ENCODE assay signal across 16 cellular contexts in genomic region chr5:92749943-92750342, GRCh38.
DNase-seq lines count a peak whose midpoint lies in the region; ATAC-seq and TF ChIP-seq lines count a peak whose summit lies in the region.
"Had no signal": no experiment of that assay in that cellular context is flagged by ENCODE, and none has a peak within 500 bp of the region (broad histone marks: within the 10 kb centered on the region; RNA-seq: fewer than 3 reads in every experiment).

No MANE protein-coding gene starts in this region.

- no peaks in the 10 kb centered on the region for H3K36me3 Mint-ChIP-seq in Caco-2 (ENCODE audit: insufficient read depth, unreplicated experiment)
- H3K36me3 Mint-ChIP-seq: brain had no signal

- H3K9ac ChIP-seq in HUES48 (ENCODE audit: low read depth, low read length) = no peak overlapping the region

- BruUV-seq in Caco-2 (replicated peaks; lab: Mats Ljungman, UMichigan) = no TSS peak

- intact Hi-C loops in Caco-2 (cut with micrococcal nuclease; ENCODE audit: unreplicated experiment) = loop anchor here (1.0 kb wide), 1 partner anchor 26 kb away; no protein-coding TSS in a partner anchor

- H3K4me3 ChIP-seq in Caco-2 (ENCODE audit: low read depth, low read length) = no peak overlapping the region
- no peak overlapping the region for H3K4me3 ChIP-seq in HUES48 (ENCODE audit: low read depth, low read length)
- H3K4me3 ChIP-seq in cardiac fibroblast (replicated peaks in 1 of 2; ENCODE audit: low read depth in 2 of 2, low read length in 2 of 2) = no peak overlapping the region
- H3K4me3 ChIP-seq: uterus had no signal

- TF ChIP-seq CTCF in Caco-2 (IDR thresholded peaks at IDR 0.05; ENCODE audit: insufficient read depth in 1 of 2, low read depth in 1 of 2, low read length in 1 of 2, severe bottlenecking in 1 of 2, unreplicated experiment in 1 of 2) = no peak
- no peak for TF ChIP-seq CTCF in cardiac fibroblast (IDR thresholded peaks at IDR 0.05; ENCODE audit: low read depth, low read length)

- peaks cover 12% of the 10 kb centered on the region; the same call in 1 of the 2 replicates for H3K4me1 ChIP-seq in Caco-2
- peaks cover 14% of the 10 kb centered on the region for H3K4me1 ChIP-seq in HUES48 (ENCODE audit: control insufficient read depth, insufficient read depth, low read length)
- H3K4me1 ChIP-seq: uterus had no signal

- DNase-seq in Caco-2 = peak; percentile 45 to 49
- peak; percentile 22 to 45 for DNase-seq in cardiac fibroblast (ENCODE audit: low read depth in 2 of 2)
- DNase-seq in kidney glomerular epithelial cell (lab: John Stamatoyannopoulos, UW) = peak; percentile 49
- no peak for DNase-seq in NCI-H1092 (lab: John Stamatoyannopoulos, UW)
- DNase-seq: activated CD4-positive, alpha-beta T cell treated with anti-CD3 and anti-CD28 coated beads, Interleukin-2, amount 10 ng/mL, durations not matched to agents 24 days and 14 days; AML-193; hypothalamus; midbrain; T-helper 17 cell; uterus had no signal

- no peaks in the 10 kb centered on the region for H3K9me3 Mint-ChIP-seq in Caco-2 (ENCODE audit: unreplicated experiment)
- H3K9me3 Mint-ChIP-seq: activated CD4-positive, alpha-beta T cell treated with anti-CD3 and anti-CD28 coated beads, Interleukin-2, amount 10 ng/mL, durations not matched to agents 24 days and 14 days; activated T-helper 2 cell treated with anti-CD3 and anti-CD28 coated beads, Interferon-gamma antibody, Interleukin-2, Interleukin-4, amounts not matched to agents 10 μg/mL and 5 μg/mL and 100 μg/mL, durations not matched to agents 14 hours and 24 hours and 36 hours; brain had no signal

- POLR2A ChIA-PET in Caco-2 (lab: Charles Lee) = interaction anchor here (0.5 kb wide), 1 partner anchor 178 kb away, joined by 6 read pairs; no protein-coding TSS in a partner anchor

- H3K9me3 ChIP-seq in Caco-2 (no peaks in the 10 kb centered on the region), HUES48 (ENCODE audit: control insufficient read depth, insufficient read depth, low read length) (no peaks in the 10 kb centered on the region)
- H3K9me3 ChIP-seq: uterus had no signal

- CTCF ChIA-PET in Caco-2 (lab: Charles Lee) = no interaction called here

- H3K4me3 Mint-ChIP-seq in Caco-2 (ENCODE audit: unreplicated experiment) = peak overlapping the region; percentile 28
- H3K4me3 Mint-ChIP-seq: activated CD4-positive, alpha-beta T cell treated with anti-CD3 and anti-CD28 coated beads, Interleukin-2, amount 10 ng/mL, durations not matched to agents 24 days and 14 days; brain; T-helper 17 cell had no signal

- ATAC-seq in GM19467 (IDR thresholded peaks at IDR 0.05; ENCODE audit: unreplicated experiment) (no peak), GM21737 (IDR thresholded peaks at IDR 0.05; ENCODE audit: unreplicated experiment) (no peak), GM21367 (IDR thresholded peaks at IDR 0.05; ENCODE audit: unreplicated experiment) (no peak)
- ATAC-seq: T-helper 17 cell had no signal

- H3K27me3 ChIP-seq in Caco-2 (replicated peaks; ENCODE audit: control insufficient read depth, insufficient read depth, low read length) (no peaks in the 10 kb centered on the region), HUES48 (ENCODE audit: control insufficient read depth, insufficient read depth, low read length) (no peaks in the 10 kb centered on the region)

- no peaks in the 10 kb centered on the region for H3K27me3 Mint-ChIP-seq in Caco-2 (ENCODE audit: insufficient read depth, unreplicated experiment)
- H3K27me3 Mint-ChIP-seq: activated CD4-positive, alpha-beta T cell treated with anti-CD3 and anti-CD28 coated beads, Interleukin-2, amount 10 ng/mL, durations not matched to agents 24 days and 14 days; T-helper 17 cell had no signal

- H3K36me3 ChIP-seq in Caco-2 (ENCODE audit: control insufficient read depth, insufficient read depth, low read length) = no peaks in the 10 kb centered on the region
- H3K36me3 ChIP-seq in HUES48 (ENCODE audit: control insufficient read depth, insufficient read depth, low read length) = no peaks in the 10 kb centered on the region
- H3K36me3 ChIP-seq: uterus had no signal

- H3K27ac ChIP-seq in HUES48 (ENCODE audit: low read depth, low read length) = peak overlapping the region; percentile 84
- H3K27ac ChIP-seq: uterus had no signal

- H3K27ac Mint-ChIP-seq in Caco-2 (ENCODE audit: unreplicated experiment) = peak overlapping the region; percentile 72
- H3K27ac Mint-ChIP-seq: activated CD4-positive, alpha-beta T cell treated with anti-CD3 and anti-CD28 coated beads, Interleukin-2, amount 10 ng/mL, durations not matched to agents 24 days and 14 days; activated T-helper 2 cell treated with anti-CD3 and anti-CD28 coated beads, Interferon-gamma antibody, Interleukin-2, Interleukin-4, amounts not matched to agents 10 μg/mL and 5 μg/mL and 100 μg/mL, durations not matched to agents 14 hours and 24 hours and 36 hours; T-helper 17 cell had no signal

- peaks cover 8% of the 10 kb centered on the region for H3K4me1 Mint-ChIP-seq in Caco-2 (ENCODE audit: low read depth, unreplicated experiment)
- H3K4me1 Mint-ChIP-seq: activated CD4-positive, alpha-beta T cell treated with anti-CD3 and anti-CD28 coated beads, Interleukin-2, amount 10 ng/mL, durations not matched to agents 24 days and 14 days; T-helper 17 cell had no signal
